12 cellular contexts compared by ENCODE assay signal in the genomic region with DNA sequence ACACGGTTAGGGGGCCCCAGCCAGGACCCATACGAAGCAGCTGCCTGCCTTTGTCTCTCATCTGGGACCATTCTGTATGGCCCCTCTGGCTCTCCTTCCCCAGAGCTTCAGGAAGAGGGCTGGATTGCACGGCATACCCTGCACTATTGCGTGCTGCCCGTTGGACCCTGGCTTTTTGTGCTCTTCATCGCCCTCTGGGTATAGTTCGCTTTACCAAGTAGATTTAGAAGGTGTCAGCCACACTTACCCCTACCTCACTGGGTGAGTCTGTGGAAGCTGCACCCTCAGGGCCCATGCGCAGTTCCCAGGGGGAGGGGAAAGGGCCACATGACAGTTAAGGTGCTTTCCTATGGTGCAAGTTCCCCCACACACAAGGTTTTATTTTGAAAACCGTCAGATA. TPM values are rescaled to one million over a fixed set of nuclear protein-coding genes. Genes with fewer than 3 reads are reported as not detected.
DNase-seq lines count a peak whose midpoint lies in the region; ATAC-seq, FAIRE-seq and TF ChIP-seq lines count a peak whose summit lies in the region.
"Had no signal": no experiment of that assay in that cellular context is flagged by ENCODE, and none has a peak within 500 bp of the region (broad histone marks: within the 10 kb centered on the region; RNA-seq: fewer than 3 reads in every experiment).

No MANE protein-coding gene starts in this region.

- BruUV-seq in HepG2 (replicated peaks; lab: Mats Ljungman, UMichigan) = no TSS peak

- DNase-seq in Caki2 (ENCODE audit: low read depth) (peak; percentile 90), SK-MEL-5 (ENCODE audit: low read depth, low spot score) (peak; percentile 70), HepG2 (ENCODE audit: low spot score) (no peak), cerebellar nuclear complex (lab: John Stamatoyannopoulos, UW) (no peak)
- DNase-seq in naive thymus-derived CD8-positive, alpha-beta T cell = no peak
- DNase-seq: PC-9, psoas muscle had no signal

- H3K27ac ChIP-seq in HepG2 (ENCODE audit: extremely low read length, insufficient read depth, low read length) = no peak overlapping the region
- H3K27ac ChIP-seq: cardiac muscle cell, HL-60, PC-9, psoas muscle had no signal

- H3K36me3 ChIP-seq in HepG2 (replicated peaks in 1 of 2; ENCODE audit: control insufficient read depth in 1 of 2, insufficient read depth in 2 of 2, low read length in 2 of 2) = no peaks in the 10 kb centered on the region
- H3K36me3 ChIP-seq: cardiac muscle cell had no signal

- peaks cover 0 to 20% of the 10 kb centered on the region in 2 experiments; a peak in 2 of 5 replicates for H3K27me3 ChIP-seq in HepG2 (ENCODE audit: control insufficient read depth in 1 of 2, insufficient read depth in 2 of 2, low read length in 2 of 2)
- H3K27me3 ChIP-seq: cardiac muscle cell had no signal

- H3K36me3 Mint-ChIP-seq in naive thymus-derived CD8-positive, alpha-beta T cell = peaks cover 6 to 19% (median 14%) of the 10 kb centered on the region in 3 donors

- TF ChIP-seq POLR2A in HepG2 (IDR thresholded peaks at IDR 0.05; ENCODE audit: insufficient read depth in 1 of 2, low read depth in 2 of 2, low read length in 2 of 2) = no peak

- H3K27me3 Mint-ChIP-seq in naive thymus-derived CD8-positive, alpha-beta T cell = peaks cover 12 to 34% (median 19%) of the 10 kb centered on the region in 5 donors

- TF ChIP-seq EP300 in HepG2 (IDR thresholded peaks at IDR 0.05; ENCODE audit: low read depth in 2 of 2, low read length in 2 of 2) (no peak), HepG2 (CRISPR knock-in tag; IDR thresholded peaks at IDR 0.05; ENCODE audit: borderline replicate concordance) (no peak)

- H3K4me3 ChIP-seq in HepG2 (replicated peaks in 1 of 3; ENCODE audit: insufficient read depth in 1 of 3, low read depth in 2 of 3, low read length in 3 of 3) = no peak overlapping the region
- H3K4me3 ChIP-seq: cardiac muscle cell, PC-9, psoas muscle had no signal

- no peak overlapping the region for H2AFZ ChIP-seq in HepG2 (ENCODE audit: low read length)
- H2AFZ ChIP-seq: PC-9 had no signal

- no peaks in the 10 kb centered on the region for H4K20me1 ChIP-seq in HepG2 (ENCODE audit: insufficient read depth, low read length)

- peak; percentile 57 for ATAC-seq in HG03342 (IDR thresholded peaks at IDR 0.05; ENCODE audit: unreplicated experiment)
- ATAC-seq in HepG2 = peak; percentile 91
- ATAC-seq in HG02623 (IDR thresholded peaks at IDR 0.05; ENCODE audit: unreplicated experiment) = no peak
- no peak for ATAC-seq in GM21619 (IDR thresholded peaks at IDR 0.05; ENCODE audit: unreplicated experiment)
- no peak for ATAC-seq in naive thymus-derived CD8-positive, alpha-beta T cell
- ATAC-seq: psoas muscle had no signal

- intact Hi-C loops in HepG2 (cut with micrococcal nuclease; ENCODE audit: unreplicated experiment) = no loop called here

- no peak for TF ChIP-seq RAD21 in HepG2 (CRISPR knock-in tag; IDR thresholded peaks at IDR 0.05)

- POLR2A ChIA-PET in HepG2 (lab: Yijun Ruan, JAX) = no interaction called here
- POLR2A ChIA-PET in naive thymus-derived CD8-positive, alpha-beta T cell (lab: Charles Lee) = no interaction called here

- H3K79me2 ChIP-seq in HepG2 (ENCODE audit: insufficient read depth, low read length) = no peaks in the 10 kb centered on the region

- H3K4me1 ChIP-seq in HepG2 (ENCODE audit: insufficient read depth, low read length) = no peaks in the 10 kb centered on the region

- TF ChIP-seq CTCF in HepG2 (CRISPR knock-in tag; IDR thresholded peaks at IDR 0.05) = no peak

- no peak overlapping the region for H3K27ac Mint-ChIP-seq in naive thymus-derived CD8-positive, alpha-beta T cell

- H3K9me3 Mint-ChIP-seq in naive thymus-derived CD8-positive, alpha-beta T cell = peaks cover 0 to 15% (median 0%) of the 10 kb centered on the region in 9 donors

- H3K4me2 ChIP-seq in HepG2 (ENCODE audit: low read depth, low read length) = no peak overlapping the region
- H3K4me2 ChIP-seq: PC-9 had no signal

- peaks cover 0 to 3% (median under 1%) of the 10 kb centered on the region in 4 donors for H3K4me1 Mint-ChIP-seq in naive thymus-derived CD8-positive, alpha-beta T cell

- no peaks in the 10 kb centered on the region for H3K9me3 ChIP-seq in HepG2 (ENCODE audit: low read length)
- H3K9me3 ChIP-seq: psoas muscle had no signal

- no peak for FAIRE-seq in HepG2 (lab: Jason Lieb, UNC)

- CTCF ChIA-PET in HepG2 (lab: Yijun Ruan, JAX; ENCODE audit: low intra/inter-chr PET ratio, low total read pairs) = no interaction called here

- in situ Hi-C loops in Caki2 (cut with HindIII; ENCODE audit: low pct_unique_long_range_greater_than_20kb, low sequenced_read_pairs) (no loop called here), SK-MEL-5 (cut with HindIII; ENCODE audit: low pct_unique_long_range_greater_than_20kb, low sequenced_read_pairs) (no loop called here), HepG2 (cut with HindIII; ENCODE audit: extremely low pct_ligation_motif_present, low pct_unique_long_range_greater_than_20kb) (no loop called here)

- 6% methylated on average over 4 of the region's 9 CpGs for WGBS in HepG2 (ENCODE audit: low lambda C conversion rate)

- no peak overlapping the region for H3K4me3 Mint-ChIP-seq in naive thymus-derived CD8-positive, alpha-beta T cell

- no peak overlapping the region for H3K9ac ChIP-seq in HepG2 (ENCODE audit: insufficient read depth, low read depth, low read length)

RNA-seq across cellular contexts. Expression of a gene that starts 7.2 kb away (rescaled TPM):
- total RNA-seq in Caki2 (2014; rRNA removed; shearing (Covaris generic); ENCODE audit: low replicate concordance) = 18.0 and 21.7 TPM in 2 replicates
- 13.7 and 15.3 TPM in 2 replicates for total RNA-seq in SK-MEL-5 (2014; rRNA removed; shearing (Covaris generic))
- polyA plus RNA-seq in SK-MEL-5 (2015; cell fraction: cytosol; rRNA removed) = 12.5 and 20.5 TPM in 2 replicates
- polyA plus RNA-seq in SK-MEL-5 (2015; cell fraction: nucleus; rRNA removed) = 13.0 and 34.3 TPM in 2 replicates
- 0.01 TPM in 1 of 2 replicates, not detected in the other for total RNA-seq in HepG2 (2016; rRNA removed; fragmentation: Illumina TruSeq; extraction: Trizol)
- not detected in 2 replicates for total RNA-seq in HepG2 (2016; cell fraction: cytosol; rRNA removed; fragmentation: Illumina TruSeq; extraction: Trizol; ENCODE audit: low read depth)
- 0.02 TPM in 1 of 2 replicates, not detected in the other for total RNA-seq in HepG2 (2016; cell fraction: insoluble cytoplasmic fraction; rRNA removed; fragmentation: Illumina TruSeq; extraction: Trizol)
- total RNA-seq in HepG2 (2016; cell fraction: membrane; rRNA removed; fragmentation: Illumina TruSeq; extraction: Trizol) = under 0.01 TPM in 1 of 2 replicates, not detected in the other
- total RNA-seq in HepG2 (2016; cell fraction: nucleus; rRNA removed; fragmentation: Illumina TruSeq; extraction: Trizol) = not detected in 2 replicates
- polyA plus RNA-seq in HepG2 (2011; rRNA removed) = 0.04 TPM in 1 of 2 replicates, not detected in the other
- not detected in 2 replicates for polyA plus RNA-seq in HepG2 (2011; cell fraction: cytosol; rRNA removed)
- polyA plus RNA-seq in HepG2 (2011; cell fraction: nucleus; rRNA removed) = 0.03 TPM in 1 of 2 replicates, not detected in the other
- 0.01 TPM in 2 replicates for polyA plus RNA-seq in HepG2 (2012)
- polyA plus RNA-seq in HepG2 (2016; cell fraction: cytosol; fragmentation: Illumina TruSeq; extraction: Trizol; ENCODE audit: low read depth) = not detected in 2 replicates
- not detected in 2 replicates for polyA plus RNA-seq in HepG2 (2016; cell fraction: insoluble cytoplasmic fraction; fragmentation: Illumina TruSeq; extraction: Trizol; ENCODE audit: low read depth)
- polyA plus RNA-seq in HepG2 (2016; cell fraction: membrane; fragmentation: Illumina TruSeq; extraction: Trizol; ENCODE audit: low read depth) = not detected in 2 replicates
- not detected in 2 replicates for polyA plus RNA-seq in HepG2 (2016; cell fraction: nucleus; fragmentation: Illumina TruSeq; extraction: Trizol; ENCODE audit: insufficient read depth, low read depth)
- 0.04 and 0.75 TPM in 2 replicates for polyA minus RNA-seq in HepG2 (2011; rRNA and poly(A)+ RNA removed; ENCODE audit: low replicate concordance)
- not detected in 2 replicates for polyA minus RNA-seq in HepG2 (2011; cell fraction: cytosol; rRNA and poly(A)+ RNA removed)
- polyA minus RNA-seq in HepG2 (2011; cell fraction: nucleus; rRNA and poly(A)+ RNA removed) = not detected in 2 replicates
- 1 to 10 TPM; 2.1 to 3.0 TPM for total RNA-seq in naive thymus-derived CD8-positive, alpha-beta T cell
- polyA plus RNA-seq in naive thymus-derived CD8-positive, alpha-beta T cell = 1 to 10 TPM in 1 of 3 donors, under 1 TPM in 2; 0.10 to 1.9 (median 0.41) TPM

RNA-seq across cellular contexts. Expression of a gene that starts 39.2 kb away (rescaled TPM):
- total RNA-seq in Caki2 (2014; rRNA removed; shearing (Covaris generic); ENCODE audit: low replicate concordance) = 235 and 239 TPM in 2 replicates
- total RNA-seq in SK-MEL-5 (2014; rRNA removed; shearing (Covaris generic)) = 56.4 and 67.0 TPM in 2 replicates
- polyA plus RNA-seq in SK-MEL-5 (2015; cell fraction: cytosol; rRNA removed) = 92.8 and 99.8 TPM in 2 replicates
- 42.4 and 43.1 TPM in 2 replicates for polyA plus RNA-seq in SK-MEL-5 (2015; cell fraction: nucleus; rRNA removed)
- 68.9 and 70.8 TPM in 2 replicates for total RNA-seq in HepG2 (2016; rRNA removed; fragmentation: Illumina TruSeq; extraction: Trizol)
- 12.3 and 12.8 TPM in 2 replicates for total RNA-seq in HepG2 (2016; cell fraction: cytosol; rRNA removed; fragmentation: Illumina TruSeq; extraction: Trizol; ENCODE audit: low read depth)
- 66.1 and 69.5 TPM in 2 replicates for total RNA-seq in HepG2 (2016; cell fraction: insoluble cytoplasmic fraction; rRNA removed; fragmentation: Illumina TruSeq; extraction: Trizol)
- total RNA-seq in HepG2 (2016; cell fraction: membrane; rRNA removed; fragmentation: Illumina TruSeq; extraction: Trizol) = 28.9 and 33.8 TPM in 2 replicates
- 35.6 and 44.2 TPM in 2 replicates for total RNA-seq in HepG2 (2016; cell fraction: nucleus; rRNA removed; fragmentation: Illumina TruSeq; extraction: Trizol)
- 14.5 and 17.7 TPM in 2 replicates for polyA plus RNA-seq in HepG2 (2011; rRNA removed)
- polyA plus RNA-seq in HepG2 (2011; cell fraction: cytosol; rRNA removed) = 15.2 and 17.2 TPM in 2 replicates
- polyA plus RNA-seq in HepG2 (2011; cell fraction: nucleus; rRNA removed) = 10.9 and 14.9 TPM in 2 replicates
- polyA plus RNA-seq in HepG2 (2012) = 9.9 and 18.8 TPM in 2 replicates
- polyA plus RNA-seq in HepG2 (2016; cell fraction: cytosol; fragmentation: Illumina TruSeq; extraction: Trizol; ENCODE audit: low read depth) = 15.3 and 18.6 TPM in 2 replicates
- 83.1 and 92.4 TPM in 2 replicates for polyA plus RNA-seq in HepG2 (2016; cell fraction: insoluble cytoplasmic fraction; fragmentation: Illumina TruSeq; extraction: Trizol; ENCODE audit: low read depth)
- 29.6 and 30.8 TPM in 2 replicates for polyA plus RNA-seq in HepG2 (2016; cell fraction: membrane; fragmentation: Illumina TruSeq; extraction: Trizol; ENCODE audit: low read depth)
- 54.3 and 54.9 TPM in 2 replicates for polyA plus RNA-seq in HepG2 (2016; cell fraction: nucleus; fragmentation: Illumina TruSeq; extraction: Trizol; ENCODE audit: insufficient read depth, low read depth)
- polyA minus RNA-seq in HepG2 (2011; rRNA and poly(A)+ RNA removed; ENCODE audit: low replicate concordance) = 22.9 and 266 TPM in 2 replicates
- polyA minus RNA-seq in HepG2 (2011; cell fraction: cytosol; rRNA and poly(A)+ RNA removed) = 8.4 and 9.1 TPM in 2 replicates
- polyA minus RNA-seq in HepG2 (2011; cell fraction: nucleus; rRNA and poly(A)+ RNA removed) = 9.1 and 11.7 TPM in 2 replicates
- 10 to 100 TPM; 21.8 to 22.4 TPM for total RNA-seq in naive thymus-derived CD8-positive, alpha-beta T cell
- polyA plus RNA-seq in naive thymus-derived CD8-positive, alpha-beta T cell = 10 to 100 TPM; 43.3 to 48.2 (median 46.1) TPM

Comparison
In these comparisons a context has a peak if more than half of its experiments do, and no peak if none do; other contexts are left out.
1. DNase-seq: peak in Caki2 (single experiment) and SK-MEL-5 (single experiment); none in HepG2 (single experiment), naive thymus-derived CD8-positive, alpha-beta T cell (0 of 10) and cerebellar nuclear complex (0 of 2).
2. ATAC-seq: peak in HG03342 (single experiment) and HepG2 (single experiment); none in HG02623 (single experiment), GM21619 (single experiment) and naive thymus-derived CD8-positive, alpha-beta T cell (0 of 2).